In the genomic region with DNA sequence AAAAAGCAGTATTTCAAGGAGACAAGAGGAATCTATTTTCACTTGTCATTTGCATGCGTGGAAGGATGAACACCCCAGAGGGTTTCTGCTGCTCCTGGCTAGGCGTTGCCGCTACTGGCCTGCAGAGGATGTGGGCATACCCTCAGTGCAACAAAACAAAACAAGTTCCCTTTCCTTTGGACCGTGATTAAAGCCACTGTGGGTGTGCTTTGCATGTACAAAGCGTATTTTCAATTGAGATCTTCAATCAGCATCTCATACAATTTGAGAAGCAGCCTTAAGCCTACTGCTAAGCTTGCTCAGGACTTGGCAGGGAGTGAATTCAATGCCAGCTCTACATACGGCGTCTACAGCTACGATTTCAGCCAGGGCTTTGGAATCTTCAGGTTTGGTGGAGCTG, we compare ENCODE assay signal across 10 cellular contexts.
DNase-seq lines count a peak whose midpoint lies in the region; ATAC-seq and TF ChIP-seq lines count a peak whose summit lies in the region.
"Had no signal": no experiment of that assay in that cellular context is flagged by ENCODE, and none has a peak within 500 bp of the region (broad histone marks: within the 10 kb centered on the region; RNA-seq: fewer than 3 reads in every experiment).

No MANE protein-coding gene starts in this region.

- no peaks in the 10 kb centered on the region for H3K9me2 ChIP-seq in DOHH2 (replicated peaks; ENCODE audit: control insufficient read depth, low read length)

- DNase-seq in GM19238 (ENCODE audit: insufficient read length, low spot score) (peak; percentile 14), activated B cell treated with CpG ODN at 0.5 μM for 24 hours (no peak), GM13976 (ENCODE audit: low spot score) (no peak), GM10266 (ENCODE audit: extremely low spot score) (no peak), SW480 (ENCODE audit: low spot score) (no peak), AG08396 (ENCODE audit: low spot score) (no peak)
- DNase-seq: testis had no signal

- H3K27ac Mint-ChIP-seq in activated B cell treated with CpG ODN at 0.5 μM for 24 hours: peak overlapping the region; percentile 68

- H3K79me2 ChIP-seq in DOHH2 (ENCODE audit: control insufficient read depth, low read length): no peaks in the 10 kb centered on the region

- peaks cover 9% of the 10 kb centered on the region for H3K36me3 Mint-ChIP-seq in activated B cell treated with CpG ODN at 0.5 μM for 24 hours (ENCODE audit: low read depth)

- peak overlapping the region; percentile 98 for H3K27ac ChIP-seq in DOHH2 (ENCODE audit: low read depth, low read length)
- H3K27ac ChIP-seq: right atrium auricular region, testis had no signal

- peak; percentile 58 for ATAC-seq in HG03045 (IDR thresholded peaks at IDR 0.05; ENCODE audit: unreplicated experiment)
- ATAC-seq in activated B cell treated with CpG ODN at 0.5 μM for 24 hours (ENCODE audit: low read depth): peak; percentile 89

- peaks cover 9% of the 10 kb centered on the region for H3K9me3 Mint-ChIP-seq in activated B cell treated with CpG ODN at 0.5 μM for 24 hours

- CTCF ChIA-PET in activated B cell treated with CpG ODN at 0.5 μM for 24 hours (lab: Charles Lee): interaction anchor here (0.9 to 3.2 kb wide), 8 partner anchors 11 to 672 kb away, joined by 3 to 21 read pairs (median 4); partner anchors contain the start of gene TRIB2

- 0 out of 2 replicates have a peak, but pooled peaks cover 3% of the 10 kb centered on the region for H3K9me3 ChIP-seq in DOHH2 (ENCODE audit: control insufficient read depth, insufficient read depth, low read length)
- H3K9me3 ChIP-seq: right atrium auricular region, testis had no signal

- in situ Hi-C loops in GM13976 (cut with MboI; ENCODE audit: low sequenced_read_pairs, unreplicated experiment): loop anchor here (25.0 kb wide), 1 partner anchor 183 kb away; no protein-coding TSS in a partner anchor

- POLR2A ChIA-PET in activated B cell treated with CpG ODN at 0.5 μM for 24 hours (lab: Charles Lee): interaction anchor here (0.7 to 1.9 kb wide), 4 partner anchors 10 to 672 kb away, joined by 3 to 9 read pairs (median 6); partner anchors contain the start of gene TRIB2

- no peak for TF ChIP-seq CTCF in DOHH2 (IDR thresholded peaks at IDR 0.05; ENCODE audit: low read depth, low read length, poor library complexity, severe bottlenecking)
- no peak for TF ChIP-seq CTCF in activated B cell treated with CpG ODN at 0.5 μM for 24 hours (IDR thresholded peaks at IDR 0.05)
- TF ChIP-seq CTCF in GM13976 (IDR thresholded peaks at IDR 0.05; ENCODE audit: borderline replicate concordance, control extremely low read depth, extremely low read depth, insufficient read depth, missing control alignments): no peak
- TF ChIP-seq CTCF in GM10266 (IDR thresholded peaks at IDR 0.05; ENCODE audit: control insufficient read depth, insufficient read depth, low read depth, missing control alignments): no peak

- H3K4me1 Mint-ChIP-seq in activated B cell treated with CpG ODN at 0.5 μM for 24 hours: peaks cover 97% of the 10 kb centered on the region

- H3K36me3 ChIP-seq in DOHH2 (ENCODE audit: control insufficient read depth, low read length): peaks cover 14% of the 10 kb centered on the region
- H3K36me3 ChIP-seq: right atrium auricular region had no signal

- peaks cover 99% of the 10 kb centered on the region for H3K4me1 ChIP-seq in DOHH2 (ENCODE audit: control insufficient read depth, low read length)
- H3K4me1 ChIP-seq: right atrium auricular region, testis had no signal

- no peaks in the 10 kb centered on the region for H3K27me3 ChIP-seq in DOHH2 (ENCODE audit: control insufficient read depth, low read length)
- H3K27me3 ChIP-seq: right atrium auricular region, testis had no signal

- no peaks in the 10 kb centered on the region for H4K20me1 ChIP-seq in DOHH2 (ENCODE audit: control insufficient read depth, insufficient read depth, low read depth, low read length)

- H3K27me3 Mint-ChIP-seq in activated B cell treated with CpG ODN at 0.5 μM for 24 hours: no peaks in the 10 kb centered on the region

- H3K4me3 Mint-ChIP-seq in activated B cell treated with CpG ODN at 0.5 μM for 24 hours: peak overlapping the region; percentile 44

- intact Hi-C loops in activated B cell treated with CpG ODN at 0.5 μM for 24 hours (cut with micrococcal nuclease): loop anchor here (1.0 to 10.0 kb wide), 6 partner anchors 13 to 672 kb away; partner anchors contain the start of gene TRIB2

- H3K4me2 ChIP-seq in DOHH2 (ENCODE audit: low read length): peak overlapping the region; percentile 92

- H3K4me3 ChIP-seq in DOHH2 (ENCODE audit: low read length): peak overlapping the region; percentile 64
- H3K4me3 ChIP-seq: right atrium auricular region, testis had no signal

- H3F3A ChIP-seq in DOHH2 (ENCODE audit: control insufficient read depth, insufficient read depth): peaks cover 39% of the 10 kb centered on the region
